ENCODE assay signal across 1 cellular context in genomic region chr1:113217447-113218208, GRCh38.
TF ChIP-seq lines count a peak whose summit lies in the region.

No MANE protein-coding gene starts in this region.

TF ChIP-seq in SK-N-SH, 30 proteins besides CTCF, POLR2A, EP300 and RAD21 (continued from another document):
- TF ChIP-seq FOSL2 (IDR thresholded peaks at IDR 0.05; ENCODE audit: borderline replicate concordance, low read depth) (no peak), SMC3 (IDR thresholded peaks at IDR 0.05; ENCODE audit: low read depth, low read length) (no peak), RCOR1 (IDR thresholded peaks at IDR 0.05; ENCODE audit: low read length) (peak; percentile 64; the same call in 1 of the 2 replicates)
